ENCODE assay signal across 20 cellular contexts in genomic region chr12:9113296-9113986, GRCh38. TPM values are rescaled to one million over a fixed set of nuclear protein-coding genes. Genes with fewer than 3 reads are reported as not detected.
DNase-seq lines count a peak whose midpoint lies in the region; TF ChIP-seq lines count a peak whose summit lies in the region.
"Had no signal": no experiment of that assay in that cellular context is flagged by ENCODE, and none has a peak within 500 bp of the region (broad histone marks: within the 10 kb centered on the region; RNA-seq: fewer than 3 reads in every experiment).

No MANE protein-coding gene starts in this region.

- intact Hi-C loops in esophagus muscularis mucosa (cut with DNase I), result no loop called here

- TF ChIP-seq POLR2A in esophagus muscularis mucosa (IDR thresholded peaks at IDR 0.05; ENCODE audit: low read depth) (no peak), erythroblast (IDR thresholded peaks at IDR 0.05; ENCODE audit: low read length) (no peak)

- peaks cover 28% of the 10 kb centered on the region for H3K4me1 ChIP-seq in adipocyte (ENCODE audit: control insufficient read depth, insufficient read depth, low read length)
- peaks cover 25 to 61% (median 47%) of the 10 kb centered on the region in 4 donors for H3K4me1 ChIP-seq in esophagus muscularis mucosa
- peaks cover 4 to 5% of the 10 kb centered on the region in 2 donors for H3K4me1 ChIP-seq in muscle layer of duodenum (ENCODE audit: control insufficient read depth in 1 of 2, insufficient read depth in 2 of 2, low read length in 2 of 2)
- H3K4me1 ChIP-seq in subcutaneous abdominal adipose tissue (ENCODE audit: control insufficient read depth in 5 of 5, insufficient read depth in 5 of 5, low read length in 5 of 5), result peaks cover 0 to 44% (median 17%) of the 10 kb centered on the region in 5 donors
- no peaks in the 10 kb centered on the region for H3K4me1 ChIP-seq in mesenchymal stem cell (ENCODE audit: control insufficient read depth, insufficient read depth, low read depth, low read length)

- H2BK12ac ChIP-seq in mesenchymal stem cell (ENCODE audit: low read length in 2 of 2), result peak overlapping the region in 1 of 2 experiments; percentile 52

- H3K9ac ChIP-seq in adipocyte (ENCODE audit: low read length) (no peak overlapping the region), subcutaneous abdominal adipose tissue (ENCODE audit: low read length in 5 of 5) (peak overlapping the region in 2 of 5 donors; percentile 6 to 55), mesenchymal stem cell (ENCODE audit: low read length) (no peak overlapping the region)
- H3K9ac ChIP-seq: GM23248 had no signal

- H2AK5ac ChIP-seq in mesenchymal stem cell (ENCODE audit: low read length, severe bottlenecking), result no peak overlapping the region

- peak overlapping the region; percentile 44 to 83 (median 68) for H3K27ac ChIP-seq in esophagus muscularis mucosa (replicated peaks in 1 of 4)
- H3K27ac ChIP-seq in muscle layer of duodenum (ENCODE audit: low read length), result peak overlapping the region; percentile 48
- H3K27ac ChIP-seq in subcutaneous abdominal adipose tissue (ENCODE audit: low read depth, low read length), result peak overlapping the region; percentile 66
- H3K27ac ChIP-seq in mesenchymal stem cell (ENCODE audit: low read length, poor library complexity, severe bottlenecking), result no peak overlapping the region
- H3K27ac ChIP-seq: epithelial cell of prostate, GM23248 had no signal

- no peak overlapping the region for H4K91ac ChIP-seq in mesenchymal stem cell (ENCODE audit: low read length)

- H2AFZ ChIP-seq in mesenchymal stem cell (ENCODE audit: low read depth, low read length), result no peak overlapping the region
- H2AFZ ChIP-seq: GM23248 had no signal

- H3K79me1 ChIP-seq in mesenchymal stem cell (replicated peaks; ENCODE audit: low read length, poor library complexity, severe bottlenecking), result no peaks in the 10 kb centered on the region

- no peak for TF ChIP-seq CTCF in esophagus muscularis mucosa (IDR thresholded peaks at IDR 0.05)

- no peak overlapping the region for H2BK15ac ChIP-seq in mesenchymal stem cell (ENCODE audit: low read depth, poor library complexity, severe bottlenecking)

- no peak overlapping the region for H2BK5ac ChIP-seq in mesenchymal stem cell (ENCODE audit: low read depth, low read length, poor library complexity, severe bottlenecking)

- no peak overlapping the region for H3K23ac ChIP-seq in mesenchymal stem cell (ENCODE audit: low read length in 2 of 2)

- H3K18ac ChIP-seq in mesenchymal stem cell (ENCODE audit: low read depth in 1 of 2, low read length in 2 of 2), result no peak overlapping the region

- WGBS in esophagus muscularis mucosa, result 67% methylated on average over 7 of the region's 7 CpGs
- 98% methylated on average over 4 of the region's 7 CpGs for WGBS in mesenchymal stem cell

- no peak overlapping the region for H3K14ac ChIP-seq in mesenchymal stem cell (ENCODE audit: low read length in 2 of 2)

- no peak for TF ChIP-seq EP300 in esophagus muscularis mucosa (IDR thresholded peaks at IDR 0.05)

- H4K8ac ChIP-seq in mesenchymal stem cell (ENCODE audit: low read length), result no peak overlapping the region

- H3K36me3 ChIP-seq in adipocyte (ENCODE audit: control insufficient read depth, insufficient read depth, low read length, severe bottlenecking), result peaks cover 21% of the 10 kb centered on the region
- peaks cover 23 to 52% (median 38%) of the 10 kb centered on the region in 4 donors for H3K36me3 ChIP-seq in esophagus muscularis mucosa
- peaks cover 14 to 21% of the 10 kb centered on the region in 2 donors for H3K36me3 ChIP-seq in muscle layer of duodenum (ENCODE audit: control insufficient read depth in 1 of 2, insufficient read depth in 2 of 2, low read length in 2 of 2)
- H3K36me3 ChIP-seq in subcutaneous abdominal adipose tissue (ENCODE audit: control insufficient read depth in 5 of 5, insufficient read depth in 5 of 5, low read length in 5 of 5), result peaks cover 0 to 32% (median 23%) of the 10 kb centered on the region in 5 donors
- H3K36me3 ChIP-seq in mesenchymal stem cell (ENCODE audit: control insufficient read depth in 1 of 2, insufficient read depth in 2 of 2, low read depth in 1 of 2, low read length in 2 of 2), result peaks cover 0 to 6% of the 10 kb centered on the region in 2 experiments

- H3K4me3 ChIP-seq in adipocyte (ENCODE audit: low read length) (peak overlapping the region; percentile 71), esophagus muscularis mucosa (peak overlapping the region; percentile 48 to 57 (median 54)), muscle layer of duodenum (ENCODE audit: low read depth in 1 of 2, low read length in 2 of 2) (peak overlapping the region; percentile 46 to 53), subcutaneous abdominal adipose tissue (ENCODE audit: low read depth in 1 of 5, low read length in 5 of 5) (peak overlapping the region; percentile 10 to 85 (median 63)), mesenchymal stem cell (ENCODE audit: insufficient read depth in 1 of 2, low read depth in 1 of 2, low read length in 2 of 2) (no peak overlapping the region)
- H3K4me3 ChIP-seq: GM23248 had no signal

- H3K4me2 ChIP-seq in mesenchymal stem cell (ENCODE audit: low read length, poor library complexity, severe bottlenecking), result no peak overlapping the region

- H3K27me3 ChIP-seq in adipocyte (replicated peaks; ENCODE audit: control insufficient read depth, insufficient read depth, low read length), result no peaks in the 10 kb centered on the region
- H3K27me3 ChIP-seq in esophagus muscularis mucosa, result no peaks in the 10 kb centered on the region
- no peaks in the 10 kb centered on the region for H3K27me3 ChIP-seq in muscle layer of duodenum (ENCODE audit: low read depth, low read length)
- peaks cover 0 to 2% (median 0%) of the 10 kb centered on the region in 5 donors for H3K27me3 ChIP-seq in subcutaneous abdominal adipose tissue (ENCODE audit: control insufficient read depth in 5 of 5, insufficient read depth in 4 of 5, low read length in 5 of 5)
- peaks cover 0 to 5% of the 10 kb centered on the region in 2 experiments for H3K27me3 ChIP-seq in mesenchymal stem cell (ENCODE audit: control insufficient read depth in 1 of 2, insufficient read depth in 1 of 2, low read length in 2 of 2)

- no peak overlapping the region for H2BK120ac ChIP-seq in mesenchymal stem cell (ENCODE audit: low read depth, low read length)

- no peaks in the 10 kb centered on the region for H3K9me3 ChIP-seq in adipocyte (ENCODE audit: control insufficient read depth, low read length)
- H3K9me3 ChIP-seq in esophagus muscularis mucosa, result no peaks in the 10 kb centered on the region
- no peaks in the 10 kb centered on the region for H3K9me3 ChIP-seq in muscle layer of duodenum (ENCODE audit: control insufficient read depth in 1 of 2, low read length in 2 of 2)
- no peaks in the 10 kb centered on the region for H3K9me3 ChIP-seq in subcutaneous abdominal adipose tissue (ENCODE audit: control insufficient read depth in 5 of 5, low read length in 5 of 5)
- no peaks in the 10 kb centered on the region for H3K9me3 ChIP-seq in mesenchymal stem cell (ENCODE audit: control insufficient read depth, low read length)

- H3K4ac ChIP-seq in mesenchymal stem cell (ENCODE audit: low read depth in 1 of 2, low read length in 2 of 2), result no peak overlapping the region

- DNase-seq in adipocyte (ENCODE audit: low read depth), result no peak
- no peak for DNase-seq in esophagus muscularis mucosa (ENCODE audit: extremely low spot score)
- no peak for DNase-seq in NCI-H1048 (lab: John Stamatoyannopoulos, UW)
- DNase-seq in activated CD4-positive, alpha-beta T cell treated with anti-CD3 and anti-CD28 coated beads for 4 hours, result no peak
- DNase-seq in mesenchymal stem cell, result no peak
- no peak for DNase-seq in erythroblast (lab: John Stamatoyannopoulos, UW)
- DNase-seq: activated CD8-positive, alpha-beta memory T cell treated with anti-CD3 and anti-CD28 coated beads for 24 hours; DMS 273 treated with DMSO at 0.1 percent for 48 hours; GM23248; KBM-7; NCI-H2029; nephron progenitor cell; RPMI8226; stimulated activated CD4-positive, alpha-beta T cell treated with anti-CD3 and anti-CD28 coated beads, Interleukin-15, amount 100 ng/mL, for 24 hours; T1000 had no signal

RNA-seq across cellular contexts. Expression of gene A2M, which starts 2.3 kb away (rescaled TPM):
- 100 to 1,000 TPM; 271 to 678 (median 484) TPM for total RNA-seq in esophagus muscularis mucosa
- 66.0 TPM for polyA plus RNA-seq in mesenchymal stem cell (2013, experiment 1 of 2)
- polyA plus RNA-seq in mesenchymal stem cell (2013, experiment 2 of 2), result 64.8 TPM
- total RNA-seq: G401, NCI-H460 had no signal

Comparison
In these comparisons a context has a peak if more than half of its experiments do, and no peak if none do; other contexts are left out.
1. H3K4me3 ChIP-seq: peak in adipocyte (single experiment), esophagus muscularis mucosa (4 of 4), muscle layer of duodenum (2 of 2) and subcutaneous abdominal adipose tissue (5 of 5); none in mesenchymal stem cell (0 of 2).